In genomic region chr1:29779146-29779545, GRCh38 we compare ENCODE assay signal across 15 cellular contexts.
A peak's percentile ranks its signal among the peaks of the same experiment; 100 is the strongest.
DNase-seq lines count a peak whose midpoint lies in the region; ATAC-seq and TF ChIP-seq lines count a peak whose summit lies in the region.
"Had no signal": no experiment of that assay in that cellular context is flagged by ENCODE, and none has a peak within 500 bp of the region (broad histone marks: within the 10 kb centered on the region; RNA-seq: fewer than 3 reads in every experiment).

No MANE protein-coding gene starts in this region.

- no peaks in the 10 kb centered on the region for H3K79me1 ChIP-seq in IMR-90 (ENCODE audit: low read depth in 1 of 2, low read length in 2 of 2)

- WGBS in IMR-90 (ENCODE audit: extremely low coverage in 2 of 2, insufficient read length in 1 of 2), 2 experiments = 54% methylated on average over 3 of the region's 5 CpGs; no CpG with 5 or more reads in 1 of the 2 experiments
- 82 to 90% methylated on average over 5 of the region's 5 CpGs for WGBS in lung, 2 donors

- no peak overlapping the region for H2AK9ac ChIP-seq in IMR-90 (replicated peaks; ENCODE audit: low read depth, low read length, poor library complexity)

- dilution Hi-C loops in IMR-90 (cut with HindIII; ENCODE audit: low sequenced_read_pairs, unreplicated experiment) = no loop called here

- no peak overlapping the region for H2BK20ac ChIP-seq in IMR-90 (ENCODE audit: low read depth, low read length)

- H3K4me3 ChIP-seq in IMR-90 (ENCODE audit: insufficient read depth, low read depth, low read length) = no peak overlapping the region
- H3K4me3 ChIP-seq in lung = no peak overlapping the region
- no peak overlapping the region for H3K4me3 ChIP-seq in brain microvascular endothelial cell (ENCODE audit: low read depth, low read length)
- H3K4me3 ChIP-seq: HAP-1 had no signal

- no peak overlapping the region for H2BK120ac ChIP-seq in IMR-90 (ENCODE audit: low read depth, low read length)

- H3K27ac ChIP-seq in IMR-90 (ENCODE audit: insufficient read depth, low read length) (no peak overlapping the region), lung (ENCODE audit: low read depth in 1 of 2, low read length in 1 of 2) (no peak overlapping the region), brain microvascular endothelial cell (no peak overlapping the region)

- no peak overlapping the region for H2BK15ac ChIP-seq in IMR-90 (ENCODE audit: low read depth, low read length)

- POLR2A ChIA-PET in IMR-90 (lab: Charles Lee; ENCODE audit: unreplicated experiment) = no interaction called here

- H3K36me3 ChIP-seq in IMR-90 (ENCODE audit: control insufficient read depth, insufficient read depth, low read length) = no peaks in the 10 kb centered on the region
- no peaks in the 10 kb centered on the region for H3K36me3 ChIP-seq in lung (ENCODE audit: control insufficient read depth in 2 of 2, insufficient read depth in 2 of 2, low read length in 2 of 2)
- H3K36me3 ChIP-seq in brain microvascular endothelial cell (replicated peaks) = no peaks in the 10 kb centered on the region
- H3K36me3 ChIP-seq: HAP-1 had no signal

- BruUV-seq in IMR-90 (replicated peaks; lab: Mats Ljungman, UMichigan) = no TSS peak

- no peaks in the 10 kb centered on the region for H3K4me1 ChIP-seq in IMR-90 (ENCODE audit: control insufficient read depth, insufficient read depth, low read length)
- no peaks in the 10 kb centered on the region for H3K4me1 ChIP-seq in lung (ENCODE audit: control insufficient read depth in 2 of 2, insufficient read depth in 2 of 2, low read length in 2 of 2)
- H3K4me1 ChIP-seq: HAP-1 had no signal

- H3K9me3 ChIP-seq in IMR-90 (ENCODE audit: control insufficient read depth, insufficient read depth, low read length) = no peaks in the 10 kb centered on the region
- peaks cover 0 to 4% of the 10 kb centered on the region in 2 donors for H3K9me3 ChIP-seq in lung (ENCODE audit: control insufficient read depth in 2 of 2, insufficient read depth in 1 of 2, low read length in 1 of 2)
- H3K9me3 ChIP-seq: HAP-1 had no signal

- no peak for TF ChIP-seq RAD21 in IMR-90 (IDR thresholded peaks at IDR 0.05; ENCODE audit: low read length)

- no peak overlapping the region for H2AK5ac ChIP-seq in IMR-90 (ENCODE audit: low read depth, low read length)

- no peaks in the 10 kb centered on the region for H4K20me1 ChIP-seq in IMR-90 (ENCODE audit: insufficient read depth, low read length)

- CTCF ChIA-PET in IMR-90 (lab: Yijun Ruan, JAX) = no interaction called here

- no peak overlapping the region for H3K14ac ChIP-seq in IMR-90 (replicated peaks; ENCODE audit: low read depth, low read length)

- no peak overlapping the region for H3K18ac ChIP-seq in IMR-90 (ENCODE audit: low read depth, low read length)

- peak overlapping the region; percentile 14 for H2AFZ ChIP-seq in IMR-90 (replicated peaks; ENCODE audit: low read length, poor library complexity)

- H3K56ac ChIP-seq in IMR-90 (ENCODE audit: extremely low read depth, insufficient read depth, low read length) = no peak overlapping the region

- no peak overlapping the region for H4K8ac ChIP-seq in IMR-90 (ENCODE audit: low read depth in 2 of 2, low read length in 2 of 2)

- DNase-seq in cardiac septum (ENCODE audit: low spot score) (peak; percentile 60), Right ventricle myocardium superior (no peak), IMR-90 (no peak), lung (ENCODE audit: low spot score) (peak; percentile 10), brain microvascular endothelial cell (no peak)
- DNase-seq: C1 segment of cervical spinal cord; Calu3; CD4-positive, alpha-beta memory T cell; COR-L47; DMS53; DMS79 treated with DMSO at 0.1 percent for 48 hours; GF-D8; GOT3 had no signal

- H3K4me2 ChIP-seq in IMR-90 (ENCODE audit: low read depth, low read length) = no peak overlapping the region

- H3K23ac ChIP-seq in IMR-90 (ENCODE audit: low read depth, low read length) = no peak overlapping the region

- no peak for TF ChIP-seq POLR2A in IMR-90 (IDR thresholded peaks at IDR 0.05; ENCODE audit: low read depth, low read length)

- TF ChIP-seq CTCF in IMR-90 (conservative IDR thresholded peaks at IDR 0.05; ENCODE audit: low read depth, low read length) (no peak), lung (IDR thresholded peaks at IDR 0.05; ENCODE audit: control extremely low read depth, extremely low read depth) (no peak), brain microvascular endothelial cell (IDR thresholded peaks at IDR 0.05; ENCODE audit: low read depth, low read length, missing control alignments) (no peak)

- no peaks in the 10 kb centered on the region for H3K27me3 ChIP-seq in IMR-90 (ENCODE audit: control insufficient read depth, insufficient read depth, low read length)
- H3K27me3 ChIP-seq in lung (ENCODE audit: control insufficient read depth, insufficient read depth) = no peaks in the 10 kb centered on the region
- H3K27me3 ChIP-seq in brain microvascular endothelial cell (replicated peaks) = no peaks in the 10 kb centered on the region

- H3K9me1 ChIP-seq in IMR-90 (ENCODE audit: insufficient read depth, low read length) = no peaks in the 10 kb centered on the region

- no peak overlapping the region for H2BK5ac ChIP-seq in IMR-90 (ENCODE audit: low read depth, low read length, poor library complexity, severe bottlenecking)

- intact Hi-C loops in cardiac septum (cut with DNase I) = no loop called here
- intact Hi-C loops in Right ventricle myocardium superior (cut with DNase I) = no loop called here
- intact Hi-C loops in IMR-90 (cut with micrococcal nuclease) = no loop called here

- in situ Hi-C loops in IMR-90 (cut with MboI; ENCODE audit: low sequenced_read_pairs) = no loop called here
- in situ Hi-C loops in brain microvascular endothelial cell (cut with HindIII; ENCODE audit: low pct_ligation_motif_present, low sequenced_read_pairs) = no loop called here

- no peak overlapping the region for H3K9ac ChIP-seq in IMR-90 (ENCODE audit: low read depth, low read length)

- ATAC-seq in Right ventricle myocardium superior (ENCODE audit: poor library complexity) = no peak
- no peak for ATAC-seq in IMR-90 (ENCODE audit: low read depth)
- ATAC-seq in lung (ENCODE audit: insufficient read depth, low FRiP score) = no peak
- no peak for ATAC-seq in GM19324 (IDR thresholded peaks at IDR 0.05; ENCODE audit: low FRiP score, unreplicated experiment)

- H3K4ac ChIP-seq in IMR-90 (ENCODE audit: low read depth, low read length) = no peak overlapping the region

- no peak overlapping the region for H4K5ac ChIP-seq in IMR-90 (ENCODE audit: low read depth, low read length)

- H4K91ac ChIP-seq in IMR-90 (ENCODE audit: insufficient read depth, low read depth, low read length) = no peak overlapping the region

TF ChIP-seq in IMR-90, 13 proteins besides CTCF, POLR2A, EP300 and RAD21:
- no peak for TF ChIP-seq BHLHE40 (IDR thresholded peaks at IDR 0.05; ENCODE audit: low read depth, low read length)
- no peak for TF ChIP-seq RFX5 (IDR thresholded peaks at IDR 0.05; ENCODE audit: low read depth, low read length)
- TF ChIP-seq FOS (IDR thresholded peaks at IDR 0.05; ENCODE audit: low read depth, low read length) = no peak
- TF ChIP-seq NFE2L2 (IDR thresholded peaks at IDR 0.05; ENCODE audit: low read depth, low read length) = no peak
- no peak for TF ChIP-seq MAZ (IDR thresholded peaks at IDR 0.05; ENCODE audit: borderline replicate concordance, low read depth, low read length)
- no peak for TF ChIP-seq MXI1 (IDR thresholded peaks at IDR 0.05; ENCODE audit: borderline replicate concordance, low read depth, low read length)
- TF ChIP-seq MAFK (IDR thresholded peaks at IDR 0.05; ENCODE audit: low read depth, low read length) = no peak

Comparison
In these comparisons a context has a peak if more than half of its experiments do, and no peak if none do; other contexts are left out.
1. DNase-seq: peak in cardiac septum (single experiment) and lung (single experiment); none in Right ventricle myocardium superior (single experiment), IMR-90 (single experiment) and brain microvascular endothelial cell (single experiment).